24 cellular contexts compared by ENCODE assay signal in genomic region chr14:88746042-88746441, GRCh38. TPM values are rescaled to one million over a fixed set of nuclear protein-coding genes. Genes with fewer than 3 reads are reported as not detected.
"Had no signal": no experiment of that assay in that cellular context is flagged by ENCODE, and none has a peak within 500 bp of the region (broad histone marks: within the 10 kb centered on the region; RNA-seq: fewer than 3 reads in every experiment).

No MANE protein-coding gene starts in this region.

- H2AFZ ChIP-seq: hepatocyte had no signal

- H3K4me2 ChIP-seq: hepatocyte had no signal

- DNase-seq: activated CD4-positive, alpha-beta T cell treated with anti-CD3 and anti-CD28 coated beads, Interleukin-2, amount 10 ng/mL, durations not matched to agents 7 days and 5 days; activated CD8-positive, alpha-beta memory T cell treated with anti-CD3 and anti-CD28 coated beads, Interleukin-2, amount 10 ng/mL, durations not matched to agents 7 days and 5 days; activated CD8-positive, alpha-beta T cell treated with anti-CD3 and anti-CD28 coated beads for 36 hours; activated effector memory CD4-positive, alpha-beta T cell treated with anti-CD3 and anti-CD28 coated beads, Interleukin-2, amount 50 U/mL, for 16 hours; activated naive CD4-positive, alpha-beta T cell treated with anti-CD3 and anti-CD28 coated beads, Interleukin-2, amount 50 U/mL, for 16 hours; activated naive CD8-positive, alpha-beta T cell treated with anti-CD3 and anti-CD28 coated beads, Interleukin-2, amount 50 U/mL, for 24 hours; activated T-cell treated with anti-CD3 and anti-CD28 coated beads for 4 hours; aorta; cerebellar nuclear complex; cortex of kidney; endodermal cell; glutamatergic neuron; immature natural killer cell; left ventricle myocardium inferior; naive thymus-derived CD8-positive, alpha-beta T cell; retina; stimulated activated CD4-positive, alpha-beta T cell treated with anti-CD3 and anti-CD28 coated beads, Interleukin-2, amount 100 ng/mL, for 48 hours; stimulated activated naive CD4-positive, alpha-beta T cell; upper lobe of left lung had no signal

- H3K9me3 ChIP-seq: left ventricle myocardium inferior, thoracic aorta, upper lobe of left lung had no signal

- H3K36me3 ChIP-seq: left ventricle myocardium inferior, thoracic aorta, upper lobe of left lung had no signal

- ATAC-seq: activated CD4-positive, CD25-positive, alpha-beta regulatory T cell treated with anti-CD3 and anti-CD28 coated beads, Interleukin-2, amount 50 U/mL, for 24 hours; activated CD8-positive, alpha-beta memory T cell treated with anti-CD3 and anti-CD28 coated beads, Interleukin-2, amount 10 ng/mL, durations not matched to agents 7 days and 5 days; activated CD8-positive, alpha-beta T cell treated with anti-CD3 and anti-CD28 coated beads for 36 hours; activated naive CD8-positive, alpha-beta T cell treated with anti-CD3 and anti-CD28 coated beads, Interleukin-2, amount 50 U/mL, for 24 hours; naive thymus-derived CD8-positive, alpha-beta T cell had no signal

- H3K27me3 ChIP-seq: hepatocyte, upper lobe of left lung had no signal

- H3K4me3 ChIP-seq: hepatocyte, left ventricle myocardium inferior, thoracic aorta, upper lobe of left lung had no signal

- H3K4me1 ChIP-seq: left ventricle myocardium inferior, upper lobe of left lung had no signal

- H3K27ac ChIP-seq: epithelial cell of prostate, hepatocyte, left ventricle myocardium inferior, thoracic aorta, upper lobe of left lung had no signal

- H3K79me2 ChIP-seq: hepatocyte had no signal

RNA-seq across cellular contexts. Expression of gene EML5, which starts 46.7 kb away (rescaled TPM):
- total RNA-seq: bronchial epithelial cell had no signal
